11 cellular contexts compared by ENCODE assay signal in genomic region chr17:80855196-80855967, GRCh38.
DNase-seq lines count a peak whose midpoint lies in the region; ATAC-seq and TF ChIP-seq lines count a peak whose summit lies in the region.
"Had no signal": no experiment of that assay in that cellular context is flagged by ENCODE, and none has a peak within 500 bp of the region (broad histone marks: within the 10 kb centered on the region; RNA-seq: fewer than 3 reads in every experiment).

No MANE protein-coding gene starts in this region.

- H3K36me3 ChIP-seq in breast epithelium = no peaks in the 10 kb centered on the region
- no peaks in the 10 kb centered on the region for H3K36me3 ChIP-seq in transverse colon
- H3K36me3 ChIP-seq in Karpas-422 (ENCODE audit: insufficient read depth, low read length) = no peaks in the 10 kb centered on the region
- no peaks in the 10 kb centered on the region for H3K36me3 ChIP-seq in ovary

- in situ Hi-C loops in transverse colon (cut with MboI; ENCODE audit: low pct_ligation_motif_present in 1 of 4, low pct_unique_long_range_greater_than_20kb in 1 of 4, low sequenced_read_pairs in 3 of 4) = loop anchor here in 1 of 4 donors (25.0 kb wide), 1 partner anchor 418 kb away; no protein-coding TSS in a partner anchor

- H3K4me3 ChIP-seq in breast epithelium (no peak overlapping the region), transverse colon (no peak overlapping the region), Karpas-422 (ENCODE audit: low read length) (no peak overlapping the region), ovary (no peak overlapping the region)
- H3K4me3 ChIP-seq: lower lobe of right lung had no signal

- no peaks in the 10 kb centered on the region for H3K4me1 ChIP-seq in breast epithelium
- H3K4me1 ChIP-seq in transverse colon = peaks cover 0 to 28% (median 15%) of the 10 kb centered on the region in 4 donors
- no peaks in the 10 kb centered on the region for H3K4me1 ChIP-seq in Karpas-422 (ENCODE audit: low read length)
- peaks cover 15% of the 10 kb centered on the region for H3K4me1 ChIP-seq in ovary (ENCODE audit: insufficient read depth)

- no peak overlapping the region for H2AFZ ChIP-seq in Karpas-422 (ENCODE audit: low read length)

- POLR2A ChIA-PET in MCF 10A (lab: Yijun Ruan, JAX) = interaction anchor here (0.9 to 1.8 kb wide), 8 partner anchors 11 to 401 kb away, joined by 3 to 18 read pairs (median 4); no protein-coding TSS in a partner anchor
- POLR2A ChIA-PET in activated CD8-positive, alpha-beta T cell treated with anti-CD3 and anti-CD28 coated beads, Interleukin-2, amount 10 ng/mL, durations not matched to agents 7 days and 5 days (lab: Charles Lee) = interaction anchor here (0.7 to 2.9 kb wide), 7 partner anchors 8 to 74 kb away, joined by 3 to 30 read pairs (median 8); no protein-coding TSS in a partner anchor

- H3K4me1 Mint-ChIP-seq in MCF 10A (ENCODE audit: insufficient read depth, unreplicated experiment) (peaks cover 35% of the 10 kb centered on the region), immature natural killer cell (peaks cover 15 to 18% of the 10 kb centered on the region in 2 donors)
- H3K4me1 Mint-ChIP-seq in activated CD8-positive, alpha-beta T cell treated with anti-CD3 and anti-CD28 coated beads, Interleukin-2, amount 10 ng/mL, durations not matched to agents 7 days and 5 days (ENCODE audit: low read depth) = peaks cover 97% of the 10 kb centered on the region

- no peaks in the 10 kb centered on the region for H3K9me3 Mint-ChIP-seq in MCF 10A (ENCODE audit: unreplicated experiment)
- H3K9me3 Mint-ChIP-seq in activated CD8-positive, alpha-beta T cell treated with anti-CD3 and anti-CD28 coated beads, Interleukin-2, amount 10 ng/mL, durations not matched to agents 7 days and 5 days (ENCODE audit: insufficient read depth) = no peaks in the 10 kb centered on the region
- H3K9me3 Mint-ChIP-seq in immature natural killer cell = no peaks in the 10 kb centered on the region

- TF ChIP-seq EP300 in transverse colon (IDR thresholded peaks at IDR 0.05; ENCODE audit: low read depth) = no peak
- no peak for TF ChIP-seq EP300 in ovary (IDR thresholded peaks at IDR 0.05)

- no peaks in the 10 kb centered on the region for H4K20me1 ChIP-seq in Karpas-422 (ENCODE audit: insufficient read depth, low read depth, low read length)

- H3K9me3 ChIP-seq in breast epithelium (no peaks in the 10 kb centered on the region), transverse colon (no peaks in the 10 kb centered on the region), Karpas-422 (ENCODE audit: low read length) (no peaks in the 10 kb centered on the region), ovary (no peaks in the 10 kb centered on the region)
- H3K9me3 ChIP-seq: lower lobe of right lung had no signal

- intact Hi-C loops in MCF 10A (cut with micrococcal nuclease) (loop anchor here (5.0 kb wide), 3 partner anchors 37 to 278 kb away; no protein-coding TSS in a partner anchor), breast epithelium (cut with DNase I; ENCODE audit: low total_unique reads) (no loop called here), transverse colon (cut with DNase I; ENCODE audit: low total_unique reads) (no loop called here), ovary (cut with DNase I) (loop anchor here in 1 of 4 donors (5.0 kb wide), 2 partner anchors 378 to 428 kb away; partner anchors contain the start of gene NPTX1)

- H3K27me3 Mint-ChIP-seq in MCF 10A (ENCODE audit: insufficient read depth, unreplicated experiment) (no peaks in the 10 kb centered on the region), immature natural killer cell (ENCODE audit: low read depth in 3 of 3) (peaks cover 0 to 2% (median 1%) of the 10 kb centered on the region in 3 donors)
- no peaks in the 10 kb centered on the region for H3K27me3 Mint-ChIP-seq in activated CD8-positive, alpha-beta T cell treated with anti-CD3 and anti-CD28 coated beads, Interleukin-2, amount 10 ng/mL, durations not matched to agents 7 days and 5 days (ENCODE audit: low read depth)

- H3K79me2 ChIP-seq in Karpas-422 (ENCODE audit: low read length) = no peaks in the 10 kb centered on the region

- BruUV-seq in MCF 10A (replicated peaks; lab: Mats Ljungman, UMichigan) = no TSS peak

- no peak for DNase-seq in MCF 10A (ENCODE audit: unreplicated experiment)
- DNase-seq in breast epithelium (ENCODE audit: low spot score in 2 of 2) = no peak
- DNase-seq in activated CD8-positive, alpha-beta T cell treated with anti-CD3 and anti-CD28 coated beads, Interleukin-2, amount 10 ng/mL, durations not matched to agents 7 days and 5 days = no peak
- DNase-seq in immature natural killer cell = no peak
- DNase-seq in transverse colon = peak; percentile 5
- no peak for DNase-seq in superior temporal gyrus (ENCODE audit: extremely low spot score)
- DNase-seq in Karpas-422 = no peak
- DNase-seq in ovary = no peak
- DNase-seq: lower lobe of right lung; NCI-H1417 treated with DMSO at 0.1 percent for 48 hours; stimulated activated CD8-positive, alpha-beta memory T cell treated with anti-CD3 and anti-CD28 coated beads, Interleukin-4, amount 100 ng/mL, for 48 hours had no signal

- CTCF ChIA-PET in MCF 10A (lab: Yijun Ruan, JAX) = interaction anchor here (0.8 to 1.1 kb wide), 2 partner anchors 11 to 12 kb away, joined by 3 read pairs; no protein-coding TSS in a partner anchor
- CTCF ChIA-PET in activated CD8-positive, alpha-beta T cell treated with anti-CD3 and anti-CD28 coated beads, Interleukin-2, amount 10 ng/mL, durations not matched to agents 7 days and 5 days (lab: Charles Lee) = interaction anchor here (1.0 to 2.1 kb wide), 6 partner anchors 8 to 74 kb away, joined by 3 to 9 read pairs (median 4); no protein-coding TSS in a partner anchor

- ATAC-seq in activated CD8-positive, alpha-beta T cell treated with anti-CD3 and anti-CD28 coated beads, Interleukin-2, amount 10 ng/mL, durations not matched to agents 7 days and 5 days = no peak
- ATAC-seq: lower lobe of right lung had no signal

- no peak overlapping the region for H3K9ac ChIP-seq in Karpas-422 (ENCODE audit: low read length)

- TF ChIP-seq POLR2A in breast epithelium (IDR thresholded peaks at IDR 0.05) (no peak), transverse colon (IDR thresholded peaks at IDR 0.05) (no peak), ovary (IDR thresholded peaks at IDR 0.05) (no peak)

- no peak for TF ChIP-seq CTCF in MCF 10A (IDR thresholded peaks at IDR 0.05; ENCODE audit: unreplicated experiment)
- no peak for TF ChIP-seq CTCF in breast epithelium (IDR thresholded peaks at IDR 0.05)
- no peak for TF ChIP-seq CTCF in transverse colon (IDR thresholded peaks at IDR 0.05)
- TF ChIP-seq CTCF in ovary (IDR thresholded peaks at IDR 0.05) = no peak

- H3K27ac Mint-ChIP-seq in MCF 10A (ENCODE audit: low read depth, unreplicated experiment) (peak overlapping the region; percentile 91), immature natural killer cell (peak overlapping the region in 4 of 6 donors; percentile 18 to 90 (median 36))
- H3K27ac Mint-ChIP-seq in activated CD8-positive, alpha-beta T cell treated with anti-CD3 and anti-CD28 coated beads, Interleukin-2, amount 10 ng/mL, durations not matched to agents 7 days and 5 days = peak overlapping the region; percentile 94

- H3K4me3 Mint-ChIP-seq in MCF 10A (ENCODE audit: unreplicated experiment) (no peak overlapping the region), immature natural killer cell (peak overlapping the region in 2 of 5 donors; percentile 2 to 28)
- peak overlapping the region; percentile 6 for H3K4me3 Mint-ChIP-seq in activated CD8-positive, alpha-beta T cell treated with anti-CD3 and anti-CD28 coated beads, Interleukin-2, amount 10 ng/mL, durations not matched to agents 7 days and 5 days

- H3K9me2 ChIP-seq in Karpas-422 (replicated peaks; ENCODE audit: insufficient read depth, low read length) = no peaks in the 10 kb centered on the region

- H3K36me3 Mint-ChIP-seq in MCF 10A (ENCODE audit: insufficient read depth, unreplicated experiment) = no peaks in the 10 kb centered on the region
- H3K36me3 Mint-ChIP-seq in activated CD8-positive, alpha-beta T cell treated with anti-CD3 and anti-CD28 coated beads, Interleukin-2, amount 10 ng/mL, durations not matched to agents 7 days and 5 days (ENCODE audit: low read depth) = peaks cover 76% of the 10 kb centered on the region
- H3K36me3 Mint-ChIP-seq in immature natural killer cell = peaks cover 0 to 15% (median 4%) of the 10 kb centered on the region in 3 donors

- H3K27me3 ChIP-seq in breast epithelium = no peaks in the 10 kb centered on the region
- H3K27me3 ChIP-seq in transverse colon = no peaks in the 10 kb centered on the region
- no peaks in the 10 kb centered on the region for H3K27me3 ChIP-seq in Karpas-422 (ENCODE audit: low read length)
- no peaks in the 10 kb centered on the region for H3K27me3 ChIP-seq in ovary

- H3K27ac ChIP-seq in breast epithelium (no peak overlapping the region), transverse colon (peak overlapping the region in 1 of 4 donors; percentile 19), Karpas-422 (ENCODE audit: low read length) (no peak overlapping the region), ovary (no peak overlapping the region)
- H3K27ac ChIP-seq: lower lobe of right lung had no signal

- WGBS in transverse colon (ENCODE audit: low coverage in 1 of 2), 2 donors = 94 to 96% methylated on average over 4 to 23 of the region's 23 CpGs
- 90 to 94% (median 91%) methylated on average over 23 of the region's 23 CpGs for WGBS in ovary, 3 donors

- H3K4me2 ChIP-seq in Karpas-422 (ENCODE audit: low read depth, low read length, poor library complexity, severe bottlenecking) = no peak overlapping the region

Comparison
In these comparisons a context has a peak if more than half of its experiments do, and no peak if none do; other contexts are left out.
1. H3K27ac Mint-ChIP-seq: peak in every context shown above with its lines; median percentile 94 in activated CD8-positive, alpha-beta T cell treated with anti-CD3 and anti-CD28 coated beads, Interleukin-2, amount 10 ng/mL, durations not matched to agents 7 days and 5 days; 91 in MCF 10A; 36 in immature natural killer cell.